Comparison of ENCODE assay signal across 2 cellular contexts in genomic region chr1:5456090-5456789, GRCh38.
A peak's percentile ranks its signal among the peaks of the same experiment; 100 is the strongest.
TF ChIP-seq lines count a peak whose summit lies in the region.

No MANE protein-coding gene starts in this region.

TF ChIP-seq in HepG2, 621 proteins besides CTCF, POLR2A, EP300 and RAD21:
- TF ChIP-seq ZNF512 (CRISPR knock-in tag; IDR thresholded peaks at IDR 0.05) (no peak), KLF6 (CRISPR knock-in tag; IDR thresholded peaks at IDR 0.05) (no peak), ZNF17 (CRISPR knock-in tag; IDR thresholded peaks at IDR 0.05) (no peak), MAFK (conservative IDR thresholded peaks at IDR 0.05 in 1 of 2, IDR thresholded peaks at IDR 0.05 in 1 of 2; ENCODE audit: low read length in 2 of 2) (no peak), RARA (CRISPR knock-in tag; IDR thresholded peaks at IDR 0.05) (no peak), ATF7 (IDR thresholded peaks at IDR 0.05) (peak; percentile 98), ATF7 (CRISPR knock-in tag; IDR thresholded peaks at IDR 0.05) (no peak), ZNF136 (CRISPR knock-in tag; IDR thresholded peaks at IDR 0.05; ENCODE audit: low read depth) (no peak), SMYD3 (CRISPR knock-in tag; IDR thresholded peaks at IDR 0.05) (no peak), CREB1 (IDR thresholded peaks at IDR 0.05) (peak; percentile 96), CREB1 (CRISPR knock-in tag; IDR thresholded peaks at IDR 0.05) (no peak), ZNF501 (CRISPR knock-in tag; IDR thresholded peaks at IDR 0.05) (no peak), ZNF292 (CRISPR knock-in tag; IDR thresholded peaks at IDR 0.05; ENCODE audit: borderline replicate concordance, low read depth) (no peak), TRAFD1 (CRISPR knock-in tag; IDR thresholded peaks at IDR 0.05; ENCODE audit: borderline replicate concordance) (no peak)

TF ChIP-seq in K562, 482 proteins besides CTCF, POLR2A, EP300 and RAD21:
- TF ChIP-seq ETS1 (conservative IDR thresholded peaks at IDR 0.05; ENCODE audit: control insufficient read depth, low read depth, low read length) (no peak), JUNB (CRISPR knock-in tag; conservative IDR thresholded peaks at IDR 0.05) (peak; percentile 84), ZNF518B (CRISPR knock-in tag; IDR thresholded peaks at IDR 0.05) (no peak), JUND (IDR thresholded peaks at IDR 0.05; ENCODE audit: borderline replicate concordance, low read depth, low read length) (peak; percentile 93), JUND (tag; IDR thresholded peaks at IDR 0.05; ENCODE audit: borderline replicate concordance, low read depth, low read length) (peak; percentile 94), THRA (IDR thresholded peaks at IDR 0.05) (0 out of 2 replicates have a peak, but pooled peaks have one; percentile 41), ATF1 (CRISPR knock-in tag; IDR thresholded peaks at IDR 0.05) (no peak; the same call in 1 of the 2 replicates), ATF1 (tag; IDR thresholded peaks at IDR 0.05) (peak; percentile 85), ESRRA (IDR thresholded peaks at IDR 0.05; ENCODE audit: borderline replicate concordance, low read depth) (no peak), ATF7 (IDR thresholded peaks at IDR 0.05) (peak; percentile 97), ATF3 (IDR thresholded peaks at IDR 0.05) (peak; percentile 98), ATF3 (CRISPR knock-in tag; conservative IDR thresholded peaks at IDR 0.05) (no peak), JUN (IDR thresholded peaks at IDR 0.05; ENCODE audit: borderline replicate concordance, low read depth, low read length) (peak; percentile 71), JUN (CRISPR knock-in tag; IDR thresholded peaks at IDR 0.05; ENCODE audit: borderline replicate concordance) (no peak), CGGBP1 (CRISPR knock-in tag; IDR thresholded peaks at IDR 0.05) (no peak), ATF2 (CRISPR knock-in tag; IDR thresholded peaks at IDR 0.05) (peak; percentile 66; the same call in 1 of the 2 replicates), CREM (IDR thresholded peaks at IDR 0.05; ENCODE audit: low read depth) (peak; percentile 76), BCLAF1 (IDR thresholded peaks at IDR 0.05; ENCODE audit: borderline replicate concordance in 1 of 2, control insufficient read depth in 1 of 2, low read depth in 2 of 2, low read length in 1 of 2) (no peak), MEIS2 (IDR thresholded peaks at IDR 0.05; ENCODE audit: partially characterized antibody) (peak; percentile 34)
TF ChIP-seq in K562: peak in this region for 10.
